In genomic region chr13:102394158-102395053, GRCh38 we compare ENCODE assay signal across 8 cellular contexts. TPM values are rescaled to one million over a fixed set of nuclear protein-coding genes. Genes with fewer than 3 reads are reported as not detected.
DNase-seq lines count a peak whose midpoint lies in the region; ATAC-seq and TF ChIP-seq lines count a peak whose summit lies in the region.

No MANE protein-coding gene starts in this region.

- H3K4me3 Mint-ChIP-seq in activated T-cell treated with anti-CD3 and anti-CD28 coated beads, Interleukin-2, amount 50 U/mL, for 24 hours = peak overlapping the region; percentile 84

- H3K9ac ChIP-seq in mucosa of stomach (ENCODE audit: low read length) = peak overlapping the region; percentile 63

- peak; percentile 43 for TF ChIP-seq POLR2A in GM19193 (IDR thresholded peaks at IDR 0.05; ENCODE audit: extremely low read depth, insufficient read depth, insufficient read length)
- peak in 3 of 4 donors; percentile 25 to 58 (median 27) for TF ChIP-seq POLR2A in esophagus squamous epithelium (IDR thresholded peaks at IDR 0.05)

- H3K4me1 ChIP-seq in esophagus squamous epithelium (peaks cover 0 to 28% (median 12%) of the 10 kb centered on the region in 3 donors), mucosa of stomach (ENCODE audit: control insufficient read depth, insufficient read depth, low read length) (peaks cover 14% of the 10 kb centered on the region)

- peaks cover 5% of the 10 kb centered on the region for H3K36me3 Mint-ChIP-seq in activated T-cell treated with anti-CD3 and anti-CD28 coated beads, Interleukin-2, amount 50 U/mL, for 24 hours (ENCODE audit: low read depth)

- H3K27ac Mint-ChIP-seq in activated T-cell treated with anti-CD3 and anti-CD28 coated beads, Interleukin-2, amount 50 U/mL, for 24 hours = peak overlapping the region; percentile 90

- peak; percentile 63 for DNase-seq in AG09319 (ENCODE audit: extremely low read depth, low read depth)
- peak; percentile 98 for DNase-seq in NCI-H82 (lab: John Stamatoyannopoulos, UW)
- DNase-seq in activated T-cell treated with anti-CD3 and anti-CD28 coated beads, Interleukin-2, amount 50 U/mL, for 24 hours = peak; percentile 97
- DNase-seq in esophagus squamous epithelium (lab: John Stamatoyannopoulos, UW) = peak; percentile 34
- peak; percentile 89 to 96 for DNase-seq in stimulated activated CD8-positive, alpha-beta memory T cell treated with anti-CD3 and anti-CD28 coated beads, Interleukin-4, amount 100 ng/mL, for 4 hours (ENCODE audit: low read depth in 2 of 2, low spot score in 1 of 2)

- peaks cover 8% of the 10 kb centered on the region for H3K9me3 Mint-ChIP-seq in activated T-cell treated with anti-CD3 and anti-CD28 coated beads, Interleukin-2, amount 50 U/mL, for 24 hours

- peaks cover 15% of the 10 kb centered on the region for H3K27me3 Mint-ChIP-seq in activated T-cell treated with anti-CD3 and anti-CD28 coated beads, Interleukin-2, amount 50 U/mL, for 24 hours

- peaks cover 34% of the 10 kb centered on the region for H3K4me1 Mint-ChIP-seq in activated T-cell treated with anti-CD3 and anti-CD28 coated beads, Interleukin-2, amount 50 U/mL, for 24 hours (ENCODE audit: low read depth)

- 0 to 3% methylated on average over 1 to 7 of the region's 72 CpGs for WGBS in esophagus squamous epithelium, 2 donors

- H3K36me3 ChIP-seq in esophagus squamous epithelium (no peaks in the 10 kb centered on the region), mucosa of stomach (ENCODE audit: control insufficient read depth, insufficient read depth, low read length) (no peaks in the 10 kb centered on the region)

- peak overlapping the region; percentile 67 to 89 (median 75) for H3K4me3 ChIP-seq in esophagus squamous epithelium
- peak overlapping the region; percentile 73 for H3K4me3 ChIP-seq in mucosa of stomach (ENCODE audit: low read length)

- ATAC-seq in HG03439 (IDR thresholded peaks at IDR 0.05; ENCODE audit: unreplicated experiment) = peak; percentile 97

- peak overlapping the region; percentile 72 to 89 (median 86) for H3K27ac ChIP-seq in esophagus squamous epithelium

- H3K9me3 ChIP-seq in esophagus squamous epithelium (no peaks in the 10 kb centered on the region), mucosa of stomach (ENCODE audit: control insufficient read depth, low read length) (no peaks in the 10 kb centered on the region)

- peak; percentile 35 for TF ChIP-seq CTCF in AG09319 (IDR thresholded peaks at IDR 0.05; ENCODE audit: low read depth, low read length)
- peak in 1 of 6 experiments; percentile 20 for TF ChIP-seq CTCF in esophagus squamous epithelium (IDR thresholded peaks at IDR 0.05)

- peaks cover 0 to under 1% (median 0%) of the 10 kb centered on the region in 4 donors for H3K27me3 ChIP-seq in esophagus squamous epithelium
- peaks cover under 1% of the 10 kb centered on the region for H3K27me3 ChIP-seq in mucosa of stomach (ENCODE audit: control insufficient read depth, insufficient read depth, low read length)

- intact Hi-C loops in esophagus squamous epithelium (cut with DNase I) = no loop called here

RNA-seq across cellular contexts. Expression of gene FGF14, which starts 7.4 kb away (rescaled TPM):
- 1 to 10 TPM in 2 of 4 donors, under 1 TPM in 2; 0.11 to 4.2 (median 1.0) TPM for total RNA-seq in esophagus squamous epithelium

Comparison
In these comparisons a context has a peak if more than half of its experiments do, and no peak if none do; other contexts are left out.
1. Peak in every context shown above with its lines: DNase-seq, ATAC-seq, H3K4me3 ChIP-seq and H3K27ac ChIP-seq.
2. DNase-seq: peak in every context shown above with its lines; median percentile 98 in NCI-H82; 97 in activated T-cell treated with anti-CD3 and anti-CD28 coated beads, Interleukin-2, amount 50 U/mL, for 24 hours; 92 in stimulated activated CD8-positive, alpha-beta memory T cell treated with anti-CD3 and anti-CD28 coated beads, Interleukin-4, amount 100 ng/mL, for 4 hours; 63 in AG09319; 34 in esophagus squamous epithelium.